ENCODE assay signal across 8 cellular contexts in genomic region chr14:93892923-93893549, GRCh38. TPM values are rescaled to one million over a fixed set of nuclear protein-coding genes. Genes with fewer than 3 reads are reported as not detected.
DNase-seq lines count a peak whose midpoint lies in the region; ATAC-seq lines count a peak whose summit lies in the region.

No MANE protein-coding gene starts in this region.

- peak; percentile 14 for DNase-seq in DMS153 treated with DMSO at 0.1 percent for 48 hours (lab: John Stamatoyannopoulos, UW; ENCODE audit: unreplicated experiment)
- no peak for DNase-seq in DMS153 (lab: John Stamatoyannopoulos, UW)
- DNase-seq in Jurkat, Clone E6-1 (ENCODE audit: low read depth, low spot score): peak; percentile 12
- DNase-seq in T-helper 9 cell: peak; percentile 67
- DNase-seq in astrocyte of the hippocampus (ENCODE audit: low read depth, low spot score): peak; percentile 80
- peak in 47 of 51 donors; percentile 8 to 75 (median 44) for DNase-seq in hypothalamus (lab: John Stamatoyannopoulos, UW)
- peak; percentile 20 for DNase-seq in smooth muscle cell of the brain vasculature (ENCODE audit: low read depth, low spot score)

- H3K4me3 ChIP-seq in Jurkat, Clone E6-1 (ENCODE audit: low read length): no peak overlapping the region

- ATAC-seq in GM21723 (IDR thresholded peaks at IDR 0.05; ENCODE audit: unreplicated experiment): no peak

RNA-seq across cellular contexts. Expression of gene FAM181A, which starts 34.1 kb away (rescaled TPM):
- polyA plus RNA-seq in Jurkat, Clone E6-1 (2012; ENCODE audit: insufficient read depth, insufficient read length): not detected
